In genomic region chr1:30757196-30757949, GRCh38 we compare ENCODE assay signal across 2 cellular contexts.
TF ChIP-seq lines count a peak whose summit lies in the region.

A gene with protein sequence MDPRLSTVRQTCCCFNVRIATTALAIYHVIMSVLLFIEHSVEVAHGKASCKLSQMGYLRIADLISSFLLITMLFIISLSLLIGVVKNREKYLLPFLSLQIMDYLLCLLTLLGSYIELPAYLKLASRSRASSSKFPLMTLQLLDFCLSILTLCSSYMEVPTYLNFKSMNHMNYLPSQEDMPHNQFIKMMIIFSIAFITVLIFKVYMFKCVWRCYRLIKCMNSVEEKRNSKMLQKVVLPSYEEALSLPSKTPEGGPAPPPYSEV (minus strand): TSS chr1:30757774. CDS start chr1:30757745, 29 bp downstream.

TF ChIP-seq in liver, 16 proteins besides CTCF, POLR2A, EP300 and RAD21 (continued from another document):
- TF ChIP-seq MAX (IDR thresholded peaks at IDR 0.05) (no peak), HNF4G (IDR thresholded peaks at IDR 0.05) (no peak), HNF4A (conservative IDR thresholded peaks at IDR 0.05) (no peak), TAF1 (conservative IDR thresholded peaks at IDR 0.05) (no peak), RXRA (IDR thresholded peaks at IDR 0.05) (no peak), JUND (IDR thresholded peaks at IDR 0.05) (no peak)

TF ChIP-seq in HepG2, 621 proteins besides CTCF, POLR2A, EP300 and RAD21 (continued from another document):
- TF ChIP-seq, protein P1, sequence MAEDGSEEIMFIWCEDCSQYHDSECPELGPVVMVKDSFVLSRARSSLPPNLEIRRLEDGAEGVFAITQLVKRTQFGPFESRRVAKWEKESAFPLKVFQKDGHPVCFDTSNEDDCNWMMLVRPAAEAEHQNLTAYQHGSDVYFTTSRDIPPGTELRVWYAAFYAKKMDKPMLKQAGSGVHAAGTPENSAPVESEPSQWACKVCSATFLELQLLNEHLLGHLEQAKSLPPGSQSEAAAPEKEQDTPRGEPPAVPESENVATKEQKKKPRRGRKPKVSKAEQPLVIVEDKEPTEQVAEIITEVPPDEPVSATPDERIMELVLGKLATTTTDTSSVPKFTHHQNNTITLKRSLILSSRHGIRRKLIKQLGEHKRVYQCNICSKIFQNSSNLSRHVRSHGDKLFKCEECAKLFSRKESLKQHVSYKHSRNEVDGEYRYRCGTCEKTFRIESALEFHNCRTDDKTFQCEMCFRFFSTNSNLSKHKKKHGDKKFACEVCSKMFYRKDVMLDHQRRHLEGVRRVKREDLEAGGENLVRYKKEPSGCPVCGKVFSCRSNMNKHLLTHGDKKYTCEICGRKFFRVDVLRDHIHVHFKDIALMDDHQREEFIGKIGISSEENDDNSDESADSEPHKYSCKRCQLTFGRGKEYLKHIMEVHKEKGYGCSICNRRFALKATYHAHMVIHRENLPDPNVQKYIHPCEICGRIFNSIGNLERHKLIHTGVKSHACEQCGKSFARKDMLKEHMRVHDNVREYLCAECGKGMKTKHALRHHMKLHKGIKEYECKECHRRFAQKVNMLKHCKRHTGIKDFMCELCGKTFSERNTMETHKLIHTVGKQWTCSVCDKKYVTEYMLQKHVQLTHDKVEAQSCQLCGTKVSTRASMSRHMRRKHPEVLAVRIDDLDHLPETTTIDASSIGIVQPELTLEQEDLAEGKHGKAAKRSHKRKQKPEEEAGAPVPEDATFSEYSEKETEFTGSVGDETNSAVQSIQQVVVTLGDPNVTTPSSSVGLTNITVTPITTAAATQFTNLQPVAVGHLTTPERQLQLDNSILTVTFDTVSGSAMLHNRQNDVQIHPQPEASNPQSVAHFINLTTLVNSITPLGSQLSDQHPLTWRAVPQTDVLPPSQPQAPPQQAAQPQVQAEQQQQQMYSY (CRISPR knock-in tag; IDR thresholded peaks at IDR 0.05): no peak
- TF ChIP-seq SRY (CRISPR knock-in tag; IDR thresholded peaks at IDR 0.05) (no peak), ZSCAN29 (CRISPR knock-in tag; conservative IDR thresholded peaks at IDR 0.05) (no peak)
- TF ChIP-seq, protein P2, sequence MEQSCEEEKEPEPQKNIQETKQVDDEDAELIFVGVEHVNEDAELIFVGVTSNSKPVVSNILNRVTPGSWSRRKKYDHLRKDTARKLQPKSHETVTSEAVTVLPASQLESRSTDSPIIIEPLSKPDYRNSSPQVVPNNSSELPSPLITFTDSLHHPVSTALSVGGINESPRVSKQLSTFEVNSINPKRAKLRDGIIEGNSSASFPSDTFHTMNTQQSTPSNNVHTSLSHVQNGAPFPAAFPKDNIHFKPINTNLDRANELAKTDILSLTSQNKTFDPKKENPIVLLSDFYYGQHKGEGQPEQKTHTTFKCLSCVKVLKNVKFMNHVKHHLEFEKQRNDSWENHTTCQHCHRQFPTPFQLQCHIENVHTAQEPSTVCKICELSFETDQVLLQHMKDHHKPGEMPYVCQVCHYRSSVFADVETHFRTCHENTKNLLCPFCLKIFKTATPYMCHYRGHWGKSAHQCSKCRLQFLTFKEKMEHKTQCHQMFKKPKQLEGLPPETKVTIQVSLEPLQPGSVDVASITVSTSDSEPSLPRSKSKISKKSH (CRISPR knock-in tag; IDR thresholded peaks at IDR 0.05; ENCODE audit: borderline replicate concordance): no peak
